Comparison of ENCODE assay signal across 6 cellular contexts in genomic region chr11:119101367-119101758, GRCh38. TPM values are rescaled to one million over a fixed set of nuclear protein-coding genes. Genes with fewer than 3 reads are reported as not detected.
A peak's percentile ranks its signal among the peaks of the same experiment; 100 is the strongest.
DNase-seq lines count a peak whose midpoint lies in the region; ATAC-seq and TF ChIP-seq lines count a peak whose summit lies in the region.

No MANE protein-coding gene starts in this region.

- H3K4me1 ChIP-seq in SJSA1 (replicated peaks): peaks cover 14% of the 10 kb centered on the region
- H3K4me1 ChIP-seq in right cardiac atrium (ENCODE audit: control insufficient read depth, insufficient read depth, low read length): peaks cover 7% of the 10 kb centered on the region
- peaks cover 0 to 13% of the 10 kb centered on the region in 2 donors for H3K4me1 ChIP-seq in uterus

- H3K36me3 ChIP-seq in SJSA1: peaks cover 11% of the 10 kb centered on the region; the same call in 1 of the 2 replicates
- no peaks in the 10 kb centered on the region for H3K36me3 ChIP-seq in uterus

- no peak for TF ChIP-seq POLR2A in uterus (IDR thresholded peaks at IDR 0.05)

- intact Hi-C loops in right cardiac atrium (cut with DNase I) (no loop called here), uterus (cut with DNase I; ENCODE audit: low total_unique reads) (no loop called here)

- H3K9me3 ChIP-seq in AG04450 (ENCODE audit: control insufficient read depth, insufficient read depth, low read length) (no peaks in the 10 kb centered on the region), SJSA1 (replicated peaks) (no peaks in the 10 kb centered on the region), right cardiac atrium (ENCODE audit: control insufficient read depth, low read length) (no peaks in the 10 kb centered on the region), uterus (no peaks in the 10 kb centered on the region)

- H3K27ac ChIP-seq in AG04450 (ENCODE audit: low read depth, low read length): peak overlapping the region; percentile 93
- peak overlapping the region; percentile 98 for H3K27ac ChIP-seq in SJSA1
- peak overlapping the region; percentile 96 for H3K27ac ChIP-seq in right cardiac atrium (ENCODE audit: low read length)
- H3K27ac ChIP-seq in uterus: peak overlapping the region; percentile 92 to 97

- WGBS in right cardiac atrium: under 1% methylated on average over 22 of the region's 22 CpGs

- no peak for DNase-seq in AG04450 (ENCODE audit: low read depth, low spot score)
- no peak for DNase-seq in SJSA1 (ENCODE audit: low read depth in 1 of 2, low spot score in 2 of 2)
- no peak for DNase-seq in right cardiac atrium
- no peak for DNase-seq in uterus
- DNase-seq in NCI-H1930 (lab: John Stamatoyannopoulos, UW): no peak

- CTCF ChIA-PET in AG04450 (lab: Charles Lee): interaction anchor here (0.6 to 2.3 kb wide), 10 partner anchors 17 to 273 kb away, joined by 3 to 25 read pairs (median 4); partner anchors contain the start of genes C1QTNF5 and HINFP

- TF ChIP-seq CTCF in AG04450 (IDR thresholded peaks at IDR 0.05; ENCODE audit: low read depth, low read length): peak; percentile 7; the same call in 1 of the 2 replicates
- peak in 1 of 4 experiments; percentile 12 for TF ChIP-seq CTCF in uterus (IDR thresholded peaks at IDR 0.05)

- peak overlapping the region; percentile 87 for H3K4me3 ChIP-seq in AG04450 (ENCODE audit: low read depth, low read length)
- peak overlapping the region; percentile 58 for H3K4me3 ChIP-seq in SJSA1
- peak overlapping the region; percentile 87 for H3K4me3 ChIP-seq in right cardiac atrium (ENCODE audit: low read length)
- H3K4me3 ChIP-seq in uterus: peak overlapping the region; percentile 63 to 86

- H3K27me3 ChIP-seq in AG04450 (ENCODE audit: control insufficient read depth, insufficient read depth, low read length) (no peaks in the 10 kb centered on the region), SJSA1 (replicated peaks) (no peaks in the 10 kb centered on the region), right cardiac atrium (ENCODE audit: control insufficient read depth, insufficient read depth) (no peaks in the 10 kb centered on the region), uterus (no peaks in the 10 kb centered on the region)

- ATAC-seq in GM21528 (IDR thresholded peaks at IDR 0.05; ENCODE audit: low FRiP score, unreplicated experiment) (peak; percentile 22), right cardiac atrium (peak; percentile 11 to 13)

- POLR2A ChIA-PET in AG04450 (lab: Yijun Ruan, JAX): interaction anchor here (0.6 to 1.8 kb wide), 8 partner anchors 7 to 237 kb away, joined by 4 to 21 read pairs (median 6); partner anchors contain the start of genes HINFP, HMBS, HYOU1 and MCAM

RNA-seq across cellular contexts. Expression of gene DPAGT1, which starts 0.3 kb away (rescaled TPM):
- polyA plus RNA-seq in AG04450 (2011; rRNA removed): 59.2 and 62.5 TPM in 2 replicates
- 66.5 and 79.0 TPM in 2 replicates for polyA minus RNA-seq in AG04450 (2011; rRNA and poly(A)+ RNA removed)
- total RNA-seq in SJSA1 (2014; rRNA removed; shearing (Covaris generic)): 9.7 and 17.0 TPM in 2 replicates
- 10 to 100 TPM; 15.2 to 24.7 (median 23.9) TPM for total RNA-seq in right cardiac atrium
- polyA plus RNA-seq in right cardiac atrium: 14.4 TPM
- total RNA-seq in uterus: 10 to 100 TPM in 2 of 4 donors, 1 to 10 TPM in 2; 2.8 to 30.6 (median 16.9) TPM

RNA-seq across cellular contexts. Expression of gene C2CD2L, which starts 5.8 kb away (rescaled TPM):
- 2.8 and 3.4 TPM in 2 replicates for polyA plus RNA-seq in AG04450 (2011; rRNA removed)
- polyA minus RNA-seq in AG04450 (2011; rRNA and poly(A)+ RNA removed): 8.3 and 11.9 TPM in 2 replicates
- 5.1 and 5.4 TPM in 2 replicates for total RNA-seq in SJSA1 (2014; rRNA removed; shearing (Covaris generic))
- total RNA-seq in right cardiac atrium: 10 to 100 TPM in 3 of 4 donors, 1 to 10 TPM in 1; 9.1 to 11.9 (median 11.0) TPM
- 9.2 TPM for polyA plus RNA-seq in right cardiac atrium
- 10 to 100 TPM in 1 of 4 donors, 1 to 10 TPM in 3; 1.8 to 14.3 (median 2.7) TPM for total RNA-seq in uterus

RNA-seq across cellular contexts. Expression of gene HMBS, which starts 16.7 kb away (rescaled TPM):
- 38.5 and 43.3 TPM in 2 replicates for polyA plus RNA-seq in AG04450 (2011; rRNA removed)
- 28.5 and 33.3 TPM in 2 replicates for polyA minus RNA-seq in AG04450 (2011; rRNA and poly(A)+ RNA removed)
- total RNA-seq in SJSA1 (2014; rRNA removed; shearing (Covaris generic)): 2.1 and 6.4 TPM in 2 replicates
- total RNA-seq in right cardiac atrium: 10 to 100 TPM; 17.3 to 28.0 (median 22.2) TPM
- polyA plus RNA-seq in right cardiac atrium: 28.0 TPM
- total RNA-seq in uterus: 10 to 100 TPM in 3 of 4 donors, 1 to 10 TPM in 1; 9.5 to 19.9 (median 15.3) TPM

RNA-seq across cellular contexts. Expression of gene HINFP, which starts 20.0 kb away (rescaled TPM):
- 14.9 and 16.4 TPM in 2 replicates for polyA plus RNA-seq in AG04450 (2011; rRNA removed)
- 26.7 and 33.9 TPM in 2 replicates for polyA minus RNA-seq in AG04450 (2011; rRNA and poly(A)+ RNA removed)
- total RNA-seq in SJSA1 (2014; rRNA removed; shearing (Covaris generic)): 3.1 and 6.7 TPM in 2 replicates
- total RNA-seq in right cardiac atrium: 10 to 100 TPM; 11.4 to 17.0 (median 15.4) TPM
- polyA plus RNA-seq in right cardiac atrium: 8.4 TPM
- 10 to 100 TPM; 13.5 to 27.6 (median 15.4) TPM for total RNA-seq in uterus

RNA-seq across cellular contexts. Expression of gene VPS11, which starts 33.7 kb away (rescaled TPM):
- polyA plus RNA-seq in AG04450 (2011; rRNA removed): 9.9 and 19.9 TPM in 2 replicates
- 24.7 and 32.8 TPM in 2 replicates for polyA minus RNA-seq in AG04450 (2011; rRNA and poly(A)+ RNA removed)
- total RNA-seq in SJSA1 (2014; rRNA removed; shearing (Covaris generic)): 5.6 and 11.2 TPM in 2 replicates
- 10 to 100 TPM; 20.4 to 23.7 (median 21.5) TPM for total RNA-seq in right cardiac atrium
- 23.5 TPM for polyA plus RNA-seq in right cardiac atrium
- 10 to 100 TPM; 25.6 to 86.6 (median 36.3) TPM for total RNA-seq in uterus
